In genomic region chr2:164126960-164127359, GRCh38 we compare ENCODE assay signal across 14 cellular contexts.
DNase-seq lines count a peak whose midpoint lies in the region; ATAC-seq and TF ChIP-seq lines count a peak whose summit lies in the region.
"Had no signal": no experiment of that assay in that cellular context is flagged by ENCODE, and none has a peak within 500 bp of the region (broad histone marks: within the 10 kb centered on the region; RNA-seq: fewer than 3 reads in every experiment).

No MANE protein-coding gene starts in this region.

- ATAC-seq in activated T-cell treated with anti-CD3 and anti-CD28 coated beads, Interleukin-2, amount 50 U/mL, for 4 hours = no peak
- no peak for ATAC-seq in GM18519 (IDR thresholded peaks at IDR 0.05; ENCODE audit: low FRiP score, unreplicated experiment)
- ATAC-seq: K562, left lobe of liver had no signal

- H3K27me3 ChIP-seq in spleen (replicated peaks in 1 of 7) = no peaks in the 10 kb centered on the region
- H3K27me3 ChIP-seq: suprapubic skin had no signal

- peaks cover 7% of the 10 kb centered on the region for H3K9me3 Mint-ChIP-seq in activated T-cell treated with anti-CD3 and anti-CD28 coated beads, Interleukin-2, amount 50 U/mL, for 4 hours

- no peaks in the 10 kb centered on the region for H3K4me1 ChIP-seq in spleen
- H3K4me1 ChIP-seq: suprapubic skin had no signal

- no peak overlapping the region for H3K27ac ChIP-seq in spleen
- H3K27ac ChIP-seq: suprapubic skin had no signal

- no peaks in the 10 kb centered on the region for H3K4me1 Mint-ChIP-seq in activated T-cell treated with anti-CD3 and anti-CD28 coated beads, Interleukin-2, amount 50 U/mL, for 4 hours (ENCODE audit: low read depth)

- no peaks in the 10 kb centered on the region for H3K36me3 Mint-ChIP-seq in activated T-cell treated with anti-CD3 and anti-CD28 coated beads, Interleukin-2, amount 50 U/mL, for 4 hours (ENCODE audit: insufficient read depth)

- DNase-seq in AG10803 (ENCODE audit: low read depth) (peak; percentile 18), LNCaP clone FGC (ENCODE audit: low read depth) (no peak), choroid plexus epithelial cell (ENCODE audit: low read depth) (peak; percentile 64), myocyte (ENCODE audit: low read depth) (peak; percentile 45), NAMALWA (ENCODE audit: low spot score) (no peak), spleen (no peak)
- no peak for DNase-seq in activated T-cell treated with anti-CD3 and anti-CD28 coated beads, Interleukin-2, amount 50 U/mL, for 4 hours
- DNase-seq: activated T-cell treated with anti-CD3 and anti-CD28 coated beads, Interleukin-2, amount 50 U/mL, for 1 hour; CD4-positive, alpha-beta T cell; NCI-H2081 treated with DMSO at 0.1 percent for 48 hours had no signal

- no peak for TF ChIP-seq POLR2A in spleen (IDR thresholded peaks at IDR 0.05)

- no peak overlapping the region for H3K4me3 ChIP-seq in AG10803 (ENCODE audit: low read length)
- no peak overlapping the region for H3K4me3 ChIP-seq in LNCaP clone FGC (ENCODE audit: low read depth, low read length)
- no peak overlapping the region for H3K4me3 ChIP-seq in choroid plexus epithelial cell (ENCODE audit: low read depth, low read length)
- H3K4me3 ChIP-seq in spleen = no peak overlapping the region
- H3K4me3 ChIP-seq: K562, suprapubic skin had no signal

- intact Hi-C loops in spleen (cut with DNase I; ENCODE audit: low total_unique reads) = no loop called here

- peaks cover 0 to 2% (median 0%) of the 10 kb centered on the region in 8 donors for H3K9me3 ChIP-seq in spleen
- H3K9me3 ChIP-seq: suprapubic skin had no signal

- no peaks in the 10 kb centered on the region for H3K27me3 Mint-ChIP-seq in activated T-cell treated with anti-CD3 and anti-CD28 coated beads, Interleukin-2, amount 50 U/mL, for 4 hours (ENCODE audit: low read depth)
- H3K27me3 Mint-ChIP-seq: CD4-positive, alpha-beta T cell had no signal

- no peak overlapping the region for H3K4me3 Mint-ChIP-seq in activated T-cell treated with anti-CD3 and anti-CD28 coated beads, Interleukin-2, amount 50 U/mL, for 4 hours
- H3K4me3 Mint-ChIP-seq: CD4-positive, alpha-beta T cell had no signal

- H3K36me3 ChIP-seq in spleen = no peaks in the 10 kb centered on the region
- H3K36me3 ChIP-seq: suprapubic skin had no signal

- WGBS in spleen, 5 donors = 79 to 92% (median 86%) methylated on average over 1 of the region's 1 CpG

- TF ChIP-seq CTCF in AG10803 (conservative IDR thresholded peaks at IDR 0.05; ENCODE audit: low read length) (peak; percentile 40), LNCaP clone FGC (IDR thresholded peaks at IDR 0.05; ENCODE audit: control insufficient read depth, extremely low read depth, insufficient read depth) (peak; percentile 46), choroid plexus epithelial cell (conservative IDR thresholded peaks at IDR 0.05; ENCODE audit: low read depth, low read length) (peak; percentile 58), spleen (IDR thresholded peaks at IDR 0.05 in 8 of 11, conservative IDR thresholded peaks at IDR 0.05 in 3 of 11) (peak in 1 of 11 experiments; percentile 36)

Comparison
In these comparisons a context has a peak if more than half of its experiments do, and no peak if none do; other contexts are left out.
1. DNase-seq: peak in AG10803 (single experiment), choroid plexus epithelial cell (single experiment) and myocyte (single experiment); none in LNCaP clone FGC (single experiment), NAMALWA (single experiment), spleen (single experiment) and activated T-cell treated with anti-CD3 and anti-CD28 coated beads, Interleukin-2, amount 50 U/mL, for 4 hours (single experiment).